In genomic region chr4:67430989-67431388, GRCh38 we compare ENCODE assay signal across 25 cellular contexts.
"Had no signal": no experiment of that assay in that cellular context is flagged by ENCODE, and none has a peak within 500 bp of the region (broad histone marks: within the 10 kb centered on the region; RNA-seq: fewer than 3 reads in every experiment).

No MANE protein-coding gene starts in this region.

- H3K36me3 ChIP-seq: colonic mucosa, esophagus squamous epithelium, gastrocnemius medialis, left lung had no signal

- H3K27me3 ChIP-seq: colonic mucosa, esophagus squamous epithelium, gastrocnemius medialis, heart right ventricle, left lung had no signal

- H3K27ac ChIP-seq: colonic mucosa, epithelial cell of prostate, esophagus squamous epithelium, gastrocnemius medialis, heart right ventricle, left lung, lower lobe of right lung had no signal

- FAIRE-seq: endometrium, islet of Langerhans, keratinocyte had no signal

- ATAC-seq: effector memory CD8-positive, alpha-beta T cell; esophagus mucosa; gastrocnemius medialis; heart right ventricle; left cardiac atrium; left lung; left ventricle myocardium superior; lower lobe of right lung; mucosa of descending colon had no signal

- H3K4me1 ChIP-seq: colonic mucosa, esophagus squamous epithelium, gastrocnemius medialis, heart right ventricle, left lung, lower lobe of right lung had no signal

- DNase-seq: colonic mucosa; cortex of kidney; effector CD8-positive, alpha-beta T cell; effector memory CD8-positive, alpha-beta T cell; endodermal cell; esophagus squamous epithelium; foreskin fibroblast; foreskin melanocyte; gastrocnemius medialis; glutamatergic neuron; head of caudate nucleus; heart right ventricle; hippocampal formation; left cardiac atrium; left lung; left ventricle myocardium superior; lower lobe of right lung; mesenchymal stem cell; mucosa of descending colon; naive B cell had no signal

- H3K9me3 ChIP-seq: colonic mucosa, esophagus squamous epithelium, gastrocnemius medialis, left lung, lower lobe of right lung, mucosa of descending colon had no signal

- H3K4me3 ChIP-seq: colonic mucosa, esophagus squamous epithelium, gastrocnemius medialis, heart right ventricle, left lung, lower lobe of right lung, mucosa of descending colon had no signal
